Comparison of ENCODE assay signal across 1 cellular context in the genomic region with DNA sequence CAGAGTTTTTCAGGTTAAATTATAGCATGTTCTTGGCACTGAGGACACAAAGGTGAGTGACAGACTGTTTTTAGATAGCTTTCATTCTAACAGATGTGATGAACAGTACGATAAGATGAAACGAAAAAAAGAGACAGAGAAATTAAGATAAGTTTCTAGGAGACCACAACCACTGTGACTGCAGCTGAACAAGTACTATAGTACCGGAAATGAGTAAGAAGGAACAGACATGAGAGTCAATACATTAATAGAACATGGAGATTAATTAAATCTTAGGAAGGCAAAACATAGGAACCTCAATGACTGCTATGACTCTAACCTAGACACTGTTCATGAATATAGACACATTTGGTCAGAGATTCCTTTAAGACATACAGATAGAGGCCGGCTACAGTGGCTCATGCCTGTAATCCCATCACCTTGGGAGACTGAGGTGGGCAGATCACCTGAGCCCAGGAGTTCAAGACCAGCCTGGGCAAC.
TF ChIP-seq lines count a peak whose summit lies in the region.

No MANE protein-coding gene starts in this region.

TF ChIP-seq in GM12878, 131 proteins besides CTCF, POLR2A, EP300 and RAD21 (continued from another document):
- TF ChIP-seq, protein P1, sequence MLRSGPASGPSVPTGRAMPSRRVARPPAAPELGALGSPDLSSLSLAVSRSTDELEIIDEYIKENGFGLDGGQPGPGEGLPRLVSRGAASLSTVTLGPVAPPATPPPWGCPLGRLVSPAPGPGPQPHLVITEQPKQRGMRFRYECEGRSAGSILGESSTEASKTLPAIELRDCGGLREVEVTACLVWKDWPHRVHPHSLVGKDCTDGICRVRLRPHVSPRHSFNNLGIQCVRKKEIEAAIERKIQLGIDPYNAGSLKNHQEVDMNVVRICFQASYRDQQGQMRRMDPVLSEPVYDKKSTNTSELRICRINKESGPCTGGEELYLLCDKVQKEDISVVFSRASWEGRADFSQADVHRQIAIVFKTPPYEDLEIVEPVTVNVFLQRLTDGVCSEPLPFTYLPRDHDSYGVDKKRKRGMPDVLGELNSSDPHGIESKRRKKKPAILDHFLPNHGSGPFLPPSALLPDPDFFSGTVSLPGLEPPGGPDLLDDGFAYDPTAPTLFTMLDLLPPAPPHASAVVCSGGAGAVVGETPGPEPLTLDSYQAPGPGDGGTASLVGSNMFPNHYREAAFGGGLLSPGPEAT (IDR thresholded peaks at IDR 0.05; ENCODE audit: low read depth), result peak; percentile 76; the same call in 1 of the 2 replicates
- TF ChIP-seq NFXL1 (IDR thresholded peaks at IDR 0.05; ENCODE audit: borderline replicate concordance), result no peak
- peak; percentile 86; the same call in 1 of the 2 replicates for TF ChIP-seq FOXM1 (IDR thresholded peaks at IDR 0.05; ENCODE audit: low read depth, low read length)
- TF ChIP-seq, protein P2, sequence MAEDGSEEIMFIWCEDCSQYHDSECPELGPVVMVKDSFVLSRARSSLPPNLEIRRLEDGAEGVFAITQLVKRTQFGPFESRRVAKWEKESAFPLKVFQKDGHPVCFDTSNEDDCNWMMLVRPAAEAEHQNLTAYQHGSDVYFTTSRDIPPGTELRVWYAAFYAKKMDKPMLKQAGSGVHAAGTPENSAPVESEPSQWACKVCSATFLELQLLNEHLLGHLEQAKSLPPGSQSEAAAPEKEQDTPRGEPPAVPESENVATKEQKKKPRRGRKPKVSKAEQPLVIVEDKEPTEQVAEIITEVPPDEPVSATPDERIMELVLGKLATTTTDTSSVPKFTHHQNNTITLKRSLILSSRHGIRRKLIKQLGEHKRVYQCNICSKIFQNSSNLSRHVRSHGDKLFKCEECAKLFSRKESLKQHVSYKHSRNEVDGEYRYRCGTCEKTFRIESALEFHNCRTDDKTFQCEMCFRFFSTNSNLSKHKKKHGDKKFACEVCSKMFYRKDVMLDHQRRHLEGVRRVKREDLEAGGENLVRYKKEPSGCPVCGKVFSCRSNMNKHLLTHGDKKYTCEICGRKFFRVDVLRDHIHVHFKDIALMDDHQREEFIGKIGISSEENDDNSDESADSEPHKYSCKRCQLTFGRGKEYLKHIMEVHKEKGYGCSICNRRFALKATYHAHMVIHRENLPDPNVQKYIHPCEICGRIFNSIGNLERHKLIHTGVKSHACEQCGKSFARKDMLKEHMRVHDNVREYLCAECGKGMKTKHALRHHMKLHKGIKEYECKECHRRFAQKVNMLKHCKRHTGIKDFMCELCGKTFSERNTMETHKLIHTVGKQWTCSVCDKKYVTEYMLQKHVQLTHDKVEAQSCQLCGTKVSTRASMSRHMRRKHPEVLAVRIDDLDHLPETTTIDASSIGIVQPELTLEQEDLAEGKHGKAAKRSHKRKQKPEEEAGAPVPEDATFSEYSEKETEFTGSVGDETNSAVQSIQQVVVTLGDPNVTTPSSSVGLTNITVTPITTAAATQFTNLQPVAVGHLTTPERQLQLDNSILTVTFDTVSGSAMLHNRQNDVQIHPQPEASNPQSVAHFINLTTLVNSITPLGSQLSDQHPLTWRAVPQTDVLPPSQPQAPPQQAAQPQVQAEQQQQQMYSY (CRISPR knock-in tag; IDR thresholded peaks at IDR 0.05), result no peak
- TF ChIP-seq NFIC (IDR thresholded peaks at IDR 0.05; ENCODE audit: low read depth, low read length), result peak; percentile 96
- TF ChIP-seq CHD2 (IDR thresholded peaks at IDR 0.05; ENCODE audit: borderline replicate concordance, low read depth, low read length), result no peak
- peak; percentile 93 for TF ChIP-seq MTA2 (IDR thresholded peaks at IDR 0.05; ENCODE audit: low read depth)
- TF ChIP-seq MTA3 (IDR thresholded peaks at IDR 0.05; ENCODE audit: borderline replicate concordance, low read length), result 0 out of 2 replicates have a peak, but pooled peaks have one; percentile 68
- TF ChIP-seq, protein P3, sequence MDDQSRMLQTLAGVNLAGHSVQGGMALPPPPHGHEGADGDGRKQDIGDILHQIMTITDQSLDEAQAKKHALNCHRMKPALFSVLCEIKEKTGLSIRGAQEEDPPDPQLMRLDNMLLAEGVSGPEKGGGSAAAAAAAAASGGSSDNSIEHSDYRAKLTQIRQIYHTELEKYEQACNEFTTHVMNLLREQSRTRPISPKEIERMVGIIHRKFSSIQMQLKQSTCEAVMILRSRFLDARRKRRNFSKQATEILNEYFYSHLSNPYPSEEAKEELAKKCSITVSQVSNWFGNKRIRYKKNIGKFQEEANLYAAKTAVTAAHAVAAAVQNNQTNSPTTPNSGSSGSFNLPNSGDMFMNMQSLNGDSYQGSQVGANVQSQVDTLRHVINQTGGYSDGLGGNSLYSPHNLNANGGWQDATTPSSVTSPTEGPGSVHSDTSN (IDR thresholded peaks at IDR 0.05; ENCODE audit: insufficient replicate concordance, low read depth, low read length), result peak; percentile 64
- TF ChIP-seq, protein P4, sequence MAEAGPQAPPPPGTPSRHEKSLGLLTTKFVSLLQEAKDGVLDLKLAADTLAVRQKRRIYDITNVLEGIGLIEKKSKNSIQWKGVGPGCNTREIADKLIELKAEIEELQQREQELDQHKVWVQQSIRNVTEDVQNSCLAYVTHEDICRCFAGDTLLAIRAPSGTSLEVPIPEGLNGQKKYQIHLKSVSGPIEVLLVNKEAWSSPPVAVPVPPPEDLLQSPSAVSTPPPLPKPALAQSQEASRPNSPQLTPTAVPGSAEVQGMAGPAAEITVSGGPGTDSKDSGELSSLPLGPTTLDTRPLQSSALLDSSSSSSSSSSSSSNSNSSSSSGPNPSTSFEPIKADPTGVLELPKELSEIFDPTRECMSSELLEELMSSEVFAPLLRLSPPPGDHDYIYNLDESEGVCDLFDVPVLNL (IDR thresholded peaks at IDR 0.05; ENCODE audit: low read depth, low read length), result no peak
TF ChIP-seq in GM12878: peak in this region for 40.
